ENCODE assay signal across 1 cellular context in genomic region chr3:59374812-59375211, GRCh38.
TF ChIP-seq lines count a peak whose summit lies in the region.

No MANE protein-coding gene starts in this region.

TF ChIP-seq in SK-N-SH treated with all-trans-retinoic acid at 6 μM for 48 hours, 23 proteins besides CTCF, POLR2A, EP300 and RAD21 (continued from another document):
- no peak for TF ChIP-seq TCF4 (CRISPR knock-in tag; IDR thresholded peaks at IDR 0.05; ENCODE audit: borderline replicate concordance)
- TF ChIP-seq ESRRG (CRISPR knock-in tag; IDR thresholded peaks at IDR 0.05), result no peak
- TF ChIP-seq TSHZ2 (CRISPR knock-in tag; IDR thresholded peaks at IDR 0.05), result no peak
- no peak for TF ChIP-seq OSR1 (CRISPR knock-in tag; IDR thresholded peaks at IDR 0.05)
- no peak for TF ChIP-seq ISL1 (CRISPR knock-in tag; IDR thresholded peaks at IDR 0.05)
- no peak for TF ChIP-seq PPARA (CRISPR knock-in tag; IDR thresholded peaks at IDR 0.05; ENCODE audit: borderline replicate concordance)
- no peak for TF ChIP-seq ZFP30 (CRISPR knock-in tag; IDR thresholded peaks at IDR 0.05)
- no peak for TF ChIP-seq CREB5 (CRISPR knock-in tag; IDR thresholded peaks at IDR 0.05; ENCODE audit: low read depth)
- TF ChIP-seq ZNF70 (CRISPR knock-in tag; IDR thresholded peaks at IDR 0.05), result no peak
